Comparison of ENCODE assay signal across 8 cellular contexts in genomic region chr2:27050996-27051901, GRCh38. TPM values are rescaled to one million over a fixed set of nuclear protein-coding genes. Genes with fewer than 3 reads are reported as not detected.
A peak's percentile ranks its signal among the peaks of the same experiment; 100 is the strongest.
DNase-seq lines count a peak whose midpoint lies in the region; ATAC-seq and TF ChIP-seq lines count a peak whose summit lies in the region.

A gene with protein sequence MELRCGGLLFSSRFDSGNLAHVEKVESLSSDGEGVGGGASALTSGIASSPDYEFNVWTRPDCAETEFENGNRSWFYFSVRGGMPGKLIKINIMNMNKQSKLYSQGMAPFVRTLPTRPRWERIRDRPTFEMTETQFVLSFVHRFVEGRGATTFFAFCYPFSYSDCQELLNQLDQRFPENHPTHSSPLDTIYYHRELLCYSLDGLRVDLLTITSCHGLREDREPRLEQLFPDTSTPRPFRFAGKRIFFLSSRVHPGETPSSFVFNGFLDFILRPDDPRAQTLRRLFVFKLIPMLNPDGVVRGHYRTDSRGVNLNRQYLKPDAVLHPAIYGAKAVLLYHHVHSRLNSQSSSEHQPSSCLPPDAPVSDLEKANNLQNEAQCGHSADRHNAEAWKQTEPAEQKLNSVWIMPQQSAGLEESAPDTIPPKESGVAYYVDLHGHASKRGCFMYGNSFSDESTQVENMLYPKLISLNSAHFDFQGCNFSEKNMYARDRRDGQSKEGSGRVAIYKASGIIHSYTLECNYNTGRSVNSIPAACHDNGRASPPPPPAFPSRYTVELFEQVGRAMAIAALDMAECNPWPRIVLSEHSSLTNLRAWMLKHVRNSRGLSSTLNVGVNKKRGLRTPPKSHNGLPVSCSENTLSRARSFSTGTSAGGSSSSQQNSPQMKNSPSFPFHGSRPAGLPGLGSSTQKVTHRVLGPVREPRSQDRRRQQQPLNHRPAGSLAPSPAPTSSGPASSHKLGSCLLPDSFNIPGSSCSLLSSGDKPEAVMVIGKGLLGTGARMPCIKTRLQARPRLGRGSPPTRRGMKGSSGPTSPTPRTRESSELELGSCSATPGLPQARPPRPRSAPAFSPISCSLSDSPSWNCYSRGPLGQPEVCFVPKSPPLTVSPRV (plus strand): TSS chr2:27051668. CDS start chr2:27052959, 1,291 bp downstream.

- peak; percentile 72 for ATAC-seq in HG03432 (IDR thresholded peaks at IDR 0.05; ENCODE audit: unreplicated experiment)
- ATAC-seq in activated CD4-positive, CD25-positive, alpha-beta regulatory T cell treated with anti-CD3 and anti-CD28 coated beads, Interleukin-2, amount 50 U/mL, for 24 hours, result peak; percentile 72 to 74
- ATAC-seq in central memory CD8-positive, alpha-beta T cell (replicated peaks; ENCODE audit: extremely low read depth, poor library complexity, severe bottlenecking), result peak; percentile 79

- H3K4me1 Mint-ChIP-seq in central memory CD8-positive, alpha-beta T cell, result peaks cover 30% of the 10 kb centered on the region

- peak within 1 kb of the TSS; percentile 100 for H3K27ac Mint-ChIP-seq in central memory CD8-positive, alpha-beta T cell (ENCODE audit: low read depth)

- H3K36me3 Mint-ChIP-seq in central memory CD8-positive, alpha-beta T cell (ENCODE audit: insufficient read depth), result peaks cover 44% of the 10 kb centered on the region

- peak within 1 kb of the TSS; percentile 98 for H3K4me3 Mint-ChIP-seq in central memory CD8-positive, alpha-beta T cell

- TF ChIP-seq POLR2A in GM19193 (IDR thresholded peaks at IDR 0.05; ENCODE audit: extremely low read depth, insufficient read depth, insufficient read length), result peak; percentile 77

- DNase-seq in Ammon's horn (ENCODE audit: low spot score) (peak; percentile 94), NCI-H460 (ENCODE audit: extremely low read depth, low read depth) (peak; percentile 95), islet precursor cell (peak; percentile 97)
- peak; percentile 97 to 98 for DNase-seq in central memory CD8-positive, alpha-beta T cell (ENCODE audit: low spot score in 2 of 2)
- DNase-seq in stimulated activated CD4-positive, alpha-beta T cell treated with anti-CD3 and anti-CD28 coated beads, Interleukin-12 subunit alpha, Interleukin-12 subunit beta, amount 100 ng/mL, for 4 hours, result peak; percentile 93

- H3K27me3 Mint-ChIP-seq in central memory CD8-positive, alpha-beta T cell, result peaks cover 13% of the 10 kb centered on the region

- peaks cover 8% of the 10 kb centered on the region for H3K9me3 Mint-ChIP-seq in central memory CD8-positive, alpha-beta T cell

RNA-seq across cellular contexts. Expression of the gene that starts here (rescaled TPM):
- 35.4 and 39.5 TPM in 2 replicates for total RNA-seq in NCI-H460 (2014; rRNA removed; shearing (Covaris generic))
- polyA plus RNA-seq in NCI-H460 (2014; cell fraction: nucleus; rRNA removed), result 19.5 and 24.6 TPM in 2 replicates

Comparison
In these comparisons a context has a peak if more than half of its experiments do, and no peak if none do; other contexts are left out.
1. Peak in every context shown above with its lines: DNase-seq and ATAC-seq.